Comparison of ENCODE assay signal across 8 cellular contexts in genomic region chr5:115842089-115842881, GRCh38. TPM values are rescaled to one million over a fixed set of nuclear protein-coding genes. Genes with fewer than 3 reads are reported as not detected.
A peak's percentile ranks its signal among the peaks of the same experiment; 100 is the strongest.
DNase-seq lines count a peak whose midpoint lies in the region; TF ChIP-seq lines count a peak whose summit lies in the region.

No MANE protein-coding gene starts in this region.

- H3K9ac ChIP-seq in Karpas-422 (ENCODE audit: low read length), result peak overlapping the region; percentile 74

- H3K36me3 Mint-ChIP-seq in activated T-cell treated with anti-CD3 and anti-CD28 coated beads, Interleukin-2, amount 50 U/mL, for 24 hours (ENCODE audit: low read depth), result peaks cover 41% of the 10 kb centered on the region

- H3K27me3 Mint-ChIP-seq in activated T-cell treated with anti-CD3 and anti-CD28 coated beads, Interleukin-2, amount 50 U/mL, for 24 hours, result no peaks in the 10 kb centered on the region

- intact Hi-C loops in dorsolateral prefrontal cortex (cut with DNase I), result loop anchor here in 1 of 2 donors (5.0 to 10.0 kb wide), 2 partner anchors 193 to 545 kb away; partner anchors contain the start of genes ARL14EPL and CCDC112

- peak overlapping the region; percentile 95 for H3K27ac Mint-ChIP-seq in activated T-cell treated with anti-CD3 and anti-CD28 coated beads, Interleukin-2, amount 50 U/mL, for 24 hours

- DNase-seq in activated T-cell treated with anti-CD3 and anti-CD28 coated beads, Interleukin-2, amount 50 U/mL, for 24 hours, result no peak
- DNase-seq in activated T-cell treated with anti-CD3 and anti-CD28 coated beads, Interleukin-2, amount 50 U/mL, for 1 hour, result no peak
- DNase-seq in H7 (no peak), Karpas-422 (peak; percentile 76), SW480 (ENCODE audit: low spot score) (peak; percentile 85), dorsolateral prefrontal cortex (peak in 3 of 10 donors; percentile 20 to 29 (median 22)), lung microvascular endothelial cell (ENCODE audit: low read depth in 2 of 2) (peak; percentile 75 to 81)

- H3K4me2 ChIP-seq in Karpas-422 (ENCODE audit: low read depth, low read length, poor library complexity, severe bottlenecking), result peak overlapping the region; percentile 83

- peaks cover 56% of the 10 kb centered on the region for H3K4me1 Mint-ChIP-seq in activated T-cell treated with anti-CD3 and anti-CD28 coated beads, Interleukin-2, amount 50 U/mL, for 24 hours (ENCODE audit: low read depth)

- H3K27me3 ChIP-seq in H7 (ENCODE audit: control insufficient read depth, insufficient read depth, low read length) (0 out of 2 replicates have a peak, but pooled peaks cover 2% of the 10 kb centered on the region), Karpas-422 (ENCODE audit: low read length) (no peaks in the 10 kb centered on the region), dorsolateral prefrontal cortex (no peaks in the 10 kb centered on the region), thymus (ENCODE audit: control insufficient read depth, insufficient read depth) (no peaks in the 10 kb centered on the region)

- no peaks in the 10 kb centered on the region for H3K9me2 ChIP-seq in Karpas-422 (replicated peaks; ENCODE audit: insufficient read depth, low read length)

- H3K4me1 ChIP-seq in Karpas-422 (ENCODE audit: low read length), result peaks cover 66% of the 10 kb centered on the region
- peaks cover 13% of the 10 kb centered on the region for H3K4me1 ChIP-seq in thymus (ENCODE audit: control insufficient read depth, insufficient read depth, low read length)

- peak overlapping the region; percentile 98 for H3K4me3 Mint-ChIP-seq in activated T-cell treated with anti-CD3 and anti-CD28 coated beads, Interleukin-2, amount 50 U/mL, for 24 hours

- peak in 24 of 56 donors; percentile 1 to 39 (median 24) for TF ChIP-seq CTCF in dorsolateral prefrontal cortex (IDR thresholded peaks at IDR 0.05 in 54 of 56, conservative IDR thresholded peaks at IDR 0.05 in 2 of 56; ENCODE audit: low read depth in 1 of 56, partially characterized antibody in 56 of 56)

- H4K20me1 ChIP-seq in Karpas-422 (ENCODE audit: insufficient read depth, low read depth, low read length), result peaks cover 12% of the 10 kb centered on the region; the same call in 1 of the 2 replicates

- H3K79me2 ChIP-seq in Karpas-422 (ENCODE audit: low read length), result peaks cover 94% of the 10 kb centered on the region

- WGBS in thymus, result under 1% methylated on average over 67 of the region's 67 CpGs

- peak overlapping the region; percentile 81 for H3K4me3 ChIP-seq in H7 (ENCODE audit: insufficient read depth, low read depth, low read length)
- H3K4me3 ChIP-seq in Karpas-422 (ENCODE audit: low read length), result peak overlapping the region; percentile 72
- H3K4me3 ChIP-seq in dorsolateral prefrontal cortex, result peak overlapping the region; percentile 63 to 99 (median 92)
- peak overlapping the region; percentile 91 for H3K4me3 ChIP-seq in thymus (ENCODE audit: low read length)

- H3K27ac ChIP-seq in Karpas-422 (ENCODE audit: low read length), result peak overlapping the region; percentile 83
- H3K27ac ChIP-seq in dorsolateral prefrontal cortex, result peak overlapping the region; percentile 32 to 98 (median 94)
- peak overlapping the region; percentile 81 for H3K27ac ChIP-seq in thymus (ENCODE audit: low read depth)

- H3K36me3 ChIP-seq in H7 (replicated peaks; ENCODE audit: control insufficient read depth, insufficient read depth, low read length) (no peaks in the 10 kb centered on the region), Karpas-422 (ENCODE audit: insufficient read depth, low read length) (peaks cover 18% of the 10 kb centered on the region; the same call in 1 of the 2 replicates), thymus (ENCODE audit: control insufficient read depth, insufficient read depth) (no peaks in the 10 kb centered on the region)

- H3K9me3 ChIP-seq in Karpas-422 (ENCODE audit: low read length), result no peaks in the 10 kb centered on the region
- no peaks in the 10 kb centered on the region for H3K9me3 ChIP-seq in thymus (ENCODE audit: control insufficient read depth)

- peak overlapping the region; percentile 42 for H2AFZ ChIP-seq in Karpas-422 (ENCODE audit: low read length)

- H3K9me3 Mint-ChIP-seq in activated T-cell treated with anti-CD3 and anti-CD28 coated beads, Interleukin-2, amount 50 U/mL, for 24 hours, result no peaks in the 10 kb centered on the region

RNA-seq across cellular contexts. Expression of gene AP3S1, which starts 0.6 kb away (rescaled TPM):
- 40.6 and 59.3 TPM in 2 replicates for total RNA-seq in H7 (2014; rRNA removed; shearing (Covaris generic))
- total RNA-seq in Karpas-422 (2014; rRNA removed; shearing (Covaris generic); ENCODE audit: low replicate concordance), result 137 and 188 TPM in 2 replicates
- total RNA-seq in dorsolateral prefrontal cortex (100 to 1,000 TPM in 54 of 120 experiments, 10 to 100 TPM in 66; 50.0 to 149 (median 97.8) TPM), lung microvascular endothelial cell (57.7 and 63.2 TPM in 2 replicates)
- 85.0 TPM for polyA plus RNA-seq in thymus

RNA-seq across cellular contexts. Expression of gene ATG12, which starts 0.9 kb away (rescaled TPM):
- total RNA-seq in H7 (2014; rRNA removed; shearing (Covaris generic)), result 53.9 and 69.2 TPM in 2 replicates
- total RNA-seq in Karpas-422 (2014; rRNA removed; shearing (Covaris generic); ENCODE audit: low replicate concordance), result 34.2 and 59.3 TPM in 2 replicates
- total RNA-seq in dorsolateral prefrontal cortex (10 to 100 TPM; 38.8 to 69.4 (median 50.4) TPM), lung microvascular endothelial cell (17.9 and 18.8 TPM in 2 replicates)
- polyA plus RNA-seq in thymus, result 52.9 TPM

RNA-seq across cellular contexts. Expression of gene CDO1, which starts 25.8 kb away (rescaled TPM):
- 9.2 and 9.9 TPM in 2 replicates for total RNA-seq in H7 (2014; rRNA removed; shearing (Covaris generic))
- total RNA-seq in Karpas-422 (2014; rRNA removed; shearing (Covaris generic); ENCODE audit: low replicate concordance), result not detected in 2 replicates
- total RNA-seq in dorsolateral prefrontal cortex, result 10 to 100 TPM; 16.9 to 60.2 (median 36.8) TPM
- total RNA-seq in lung microvascular endothelial cell, result 0.65 TPM in 1 of 2 replicates, not detected in the other
- polyA plus RNA-seq in thymus, result 1.7 TPM

Comparison
In these comparisons a context has a peak if more than half of its experiments do, and no peak if none do; other contexts are left out.
1. DNase-seq: peak in Karpas-422 (single experiment), SW480 (single experiment) and lung microvascular endothelial cell (2 of 2); none in activated T-cell treated with anti-CD3 and anti-CD28 coated beads, Interleukin-2, amount 50 U/mL, for 24 hours (single experiment), activated T-cell treated with anti-CD3 and anti-CD28 coated beads, Interleukin-2, amount 50 U/mL, for 1 hour (single experiment) and H7 (single experiment).
2. Peak in every context shown above with its lines, with median percentiles within 50 percentile points of each other: H3K4me3 ChIP-seq and H3K27ac ChIP-seq.